In the genomic region with DNA sequence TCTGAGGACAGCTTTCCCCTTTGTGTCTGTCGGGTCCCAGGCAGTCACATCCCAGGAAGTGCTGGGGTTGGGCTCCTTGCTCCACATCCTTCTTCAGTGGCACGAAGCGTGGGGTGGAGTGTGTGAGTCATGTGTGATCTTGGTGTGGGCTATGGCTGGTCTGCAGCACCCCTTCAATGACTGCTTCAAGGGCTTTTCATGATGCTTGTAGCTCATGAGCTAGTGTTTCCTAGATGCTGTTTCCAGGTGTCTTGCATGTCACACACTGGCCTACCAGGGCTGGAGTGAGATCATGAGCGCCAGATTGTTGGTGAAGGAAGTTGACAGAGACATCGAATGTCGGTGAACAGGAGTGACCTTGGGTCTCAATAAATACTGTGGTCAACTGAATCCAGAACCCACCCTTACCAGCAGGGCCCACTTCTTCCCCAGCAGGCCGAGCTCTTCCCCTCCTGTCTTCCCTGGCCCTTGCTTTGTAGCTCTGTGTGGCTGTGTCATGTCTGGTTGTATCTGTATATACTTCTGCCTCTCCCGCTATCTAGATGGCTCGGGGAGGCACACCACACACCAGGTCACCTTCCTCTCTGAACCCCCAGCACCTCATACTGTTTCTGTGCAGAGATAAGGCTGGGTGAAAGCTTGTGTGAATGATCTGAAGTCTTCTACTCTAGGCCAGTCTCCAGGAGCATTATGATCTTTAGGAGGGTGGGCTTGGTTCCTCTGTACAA, we compare ENCODE assay signal across 14 cellular contexts. TPM values are rescaled to one million over a fixed set of nuclear protein-coding genes. Genes with fewer than 3 reads are reported as not detected.
A peak's percentile ranks its signal among the peaks of the same experiment; 100 is the strongest.
DNase-seq lines count a peak whose midpoint lies in the region; ATAC-seq and TF ChIP-seq lines count a peak whose summit lies in the region.
"Had no signal": no experiment of that assay in that cellular context is flagged by ENCODE, and none has a peak within 500 bp of the region (broad histone marks: within the 10 kb centered on the region; RNA-seq: fewer than 3 reads in every experiment).

No MANE protein-coding gene starts in this region.

- H3K4me1 Mint-ChIP-seq in activated naive CD4-positive, alpha-beta T cell treated with anti-CD3 and anti-CD28 coated beads for 36 hours (ENCODE audit: low read depth), result peaks cover 31% of the 10 kb centered on the region
- H3K4me1 Mint-ChIP-seq in activated CD8-positive, alpha-beta T cell treated with anti-CD3 and anti-CD28 coated beads for 36 hours (ENCODE audit: low read depth), result peaks cover 31% of the 10 kb centered on the region

- intact Hi-C loops in activated naive CD4-positive, alpha-beta T cell treated with anti-CD3 and anti-CD28 coated beads for 36 hours (cut with micrococcal nuclease), result loop anchor here (1.0 kb wide), 1 partner anchor 9 kb away; a partner anchor contains a TSS
- intact Hi-C loops in activated CD8-positive, alpha-beta T cell treated with anti-CD3 and anti-CD28 coated beads for 36 hours (cut with micrococcal nuclease), result no loop called here
- intact Hi-C loops in right cardiac atrium (cut with DNase I), result no loop called here

- H3K9me3 ChIP-seq in right cardiac atrium (ENCODE audit: control insufficient read depth, low read length), result no peaks in the 10 kb centered on the region
- H3K9me3 ChIP-seq: adrenal gland, prostate gland had no signal

- DNase-seq in activated naive CD4-positive, alpha-beta T cell treated with anti-CD3 and anti-CD28 coated beads for 36 hours, result peak; percentile 57
- DNase-seq in activated naive CD4-positive, alpha-beta T cell (lab: John Stamatoyannopoulos, UW), result no peak
- DNase-seq in activated CD8-positive, alpha-beta T cell treated with anti-CD3 and anti-CD28 coated beads for 36 hours, result peak; percentile 76
- peak; percentile 1 for DNase-seq in iPS-NIHi11 (ENCODE audit: low spot score)
- peak; percentile 64 for DNase-seq in stimulated activated naive CD8-positive, alpha-beta T cell treated with anti-CD3 and anti-CD28 coated beads, Interleukin-15, Interleukin-2, amounts not matched to agents 100 U/mL and 50 U/mL, for 24 hours
- no peak for DNase-seq in right cardiac atrium
- DNase-seq: activated B cell treated with CpG ODN at 0.5 μM for 24 hours, adrenal gland, cortex of kidney, NCI-H187 had no signal

- WGBS in right cardiac atrium, result 86% methylated on average over 9 of the region's 9 CpGs

- H3K36me3 Mint-ChIP-seq in activated naive CD4-positive, alpha-beta T cell treated with anti-CD3 and anti-CD28 coated beads for 36 hours (ENCODE audit: low read depth), result peaks cover 2% of the 10 kb centered on the region
- peaks cover 2% of the 10 kb centered on the region for H3K36me3 Mint-ChIP-seq in activated CD8-positive, alpha-beta T cell treated with anti-CD3 and anti-CD28 coated beads for 36 hours (ENCODE audit: low read depth)

- H3K9me3 Mint-ChIP-seq in activated naive CD4-positive, alpha-beta T cell treated with anti-CD3 and anti-CD28 coated beads for 36 hours, result no peaks in the 10 kb centered on the region
- no peaks in the 10 kb centered on the region for H3K9me3 Mint-ChIP-seq in activated CD8-positive, alpha-beta T cell treated with anti-CD3 and anti-CD28 coated beads for 36 hours
- H3K9me3 Mint-ChIP-seq: activated B cell treated with CpG ODN at 0.5 μM for 24 hours had no signal

- H3K4me3 ChIP-seq in right cardiac atrium (ENCODE audit: low read length), result no peak overlapping the region
- H3K4me3 ChIP-seq: adrenal gland, prostate gland had no signal

- no peaks in the 10 kb centered on the region for H3K27me3 Mint-ChIP-seq in activated naive CD4-positive, alpha-beta T cell treated with anti-CD3 and anti-CD28 coated beads for 36 hours (ENCODE audit: low read depth)
- peaks cover 1% of the 10 kb centered on the region for H3K27me3 Mint-ChIP-seq in activated CD8-positive, alpha-beta T cell treated with anti-CD3 and anti-CD28 coated beads for 36 hours
- H3K27me3 Mint-ChIP-seq: activated B cell treated with CpG ODN at 0.5 μM for 24 hours had no signal

- ATAC-seq in activated CD8-positive, alpha-beta T cell treated with anti-CD3 and anti-CD28 coated beads for 36 hours, result peak; percentile 76
- peak; percentile 91 for ATAC-seq in stimulated activated naive CD8-positive, alpha-beta T cell treated with anti-CD3 and anti-CD28 coated beads, Interleukin-15, Interleukin-2, amounts not matched to agents 100 U/mL and 50 U/mL, for 24 hours
- ATAC-seq in GM19463 (IDR thresholded peaks at IDR 0.05; ENCODE audit: unreplicated experiment) (no peak), GM19395 (IDR thresholded peaks at IDR 0.05; ENCODE audit: unreplicated experiment) (no peak), right cardiac atrium (no peak)

- no peak for TF ChIP-seq CTCF in activated CD8-positive, alpha-beta T cell treated with anti-CD3 and anti-CD28 coated beads for 36 hours (IDR thresholded peaks at IDR 0.05)

- POLR2A ChIA-PET in activated CD8-positive, alpha-beta T cell treated with anti-CD3 and anti-CD28 coated beads for 36 hours (lab: Charles Lee), result interaction anchor here (0.7 to 1.7 kb wide), 6 partner anchors 9 to 39 kb away, joined by 3 to 7 read pairs (median 3); a partner anchor contains a TSS

- no peak overlapping the region for H3K27ac ChIP-seq in right cardiac atrium (ENCODE audit: low read length)
- H3K27ac ChIP-seq: adrenal gland, prostate gland had no signal

- peak overlapping the region; percentile 89 for H3K27ac Mint-ChIP-seq in activated naive CD4-positive, alpha-beta T cell treated with anti-CD3 and anti-CD28 coated beads for 36 hours
- peak overlapping the region; percentile 88 for H3K27ac Mint-ChIP-seq in activated CD8-positive, alpha-beta T cell treated with anti-CD3 and anti-CD28 coated beads for 36 hours
- H3K27ac Mint-ChIP-seq: activated B cell treated with CpG ODN at 0.5 μM for 24 hours had no signal

- H3K27me3 ChIP-seq in right cardiac atrium (ENCODE audit: control insufficient read depth, insufficient read depth), result no peaks in the 10 kb centered on the region
- H3K27me3 ChIP-seq: adrenal gland had no signal

- H3K4me1 ChIP-seq in right cardiac atrium (ENCODE audit: control insufficient read depth, insufficient read depth, low read length), result no peaks in the 10 kb centered on the region
- H3K4me1 ChIP-seq: adrenal gland, prostate gland had no signal

- no peak overlapping the region for H3K4me3 Mint-ChIP-seq in activated naive CD4-positive, alpha-beta T cell treated with anti-CD3 and anti-CD28 coated beads for 36 hours
- peak overlapping the region; percentile 6 for H3K4me3 Mint-ChIP-seq in activated CD8-positive, alpha-beta T cell treated with anti-CD3 and anti-CD28 coated beads for 36 hours
- H3K4me3 Mint-ChIP-seq: activated B cell treated with CpG ODN at 0.5 μM for 24 hours had no signal

- CTCF ChIA-PET in activated naive CD4-positive, alpha-beta T cell treated with anti-CD3 and anti-CD28 coated beads for 36 hours (lab: Charles Lee), result interaction anchor here (0.8 to 1.6 kb wide), 4 partner anchors 11 to 27 kb away, joined by 4 to 5 read pairs (median 4); no protein-coding TSS in a partner anchor
- CTCF ChIA-PET in activated CD8-positive, alpha-beta T cell treated with anti-CD3 and anti-CD28 coated beads for 36 hours (lab: Charles Lee), result interaction anchor here (1.0 to 1.7 kb wide), 6 partner anchors 9 to 82 kb away, joined by 3 to 9 read pairs (median 8); a partner anchor contains a TSS

RNA-seq across cellular contexts. Expression of a gene that starts 3.8 kb away (rescaled TPM):
- 1 to 10 TPM; 2.7 to 2.8 TPM for total RNA-seq in activated naive CD4-positive, alpha-beta T cell treated with anti-CD3 and anti-CD28 coated beads for 36 hours
- total RNA-seq in activated CD8-positive, alpha-beta T cell treated with anti-CD3 and anti-CD28 coated beads for 36 hours, result 10 to 100 TPM in 1 of 2 experiments, 1 to 10 TPM in 1; 6.8 to 11.7 TPM
- 1 to 10 TPM; 3.8 to 8.3 (median 4.5) TPM for total RNA-seq in right cardiac atrium
- 7.4 TPM for polyA plus RNA-seq in right cardiac atrium

RNA-seq across cellular contexts. Expression of a gene that starts 9.5 kb away (rescaled TPM):
- 100 to 1,000 TPM; 103 to 104 TPM for total RNA-seq in activated naive CD4-positive, alpha-beta T cell treated with anti-CD3 and anti-CD28 coated beads for 36 hours
- 100 to 1,000 TPM; 143 to 150 TPM for total RNA-seq in activated CD8-positive, alpha-beta T cell treated with anti-CD3 and anti-CD28 coated beads for 36 hours
- total RNA-seq in right cardiac atrium, result 10 to 100 TPM; 60.0 to 71.5 (median 65.7) TPM
- polyA plus RNA-seq in right cardiac atrium, result 57.4 TPM

RNA-seq across cellular contexts. Expression of a gene that starts 27.5 kb away (rescaled TPM):
- 100 to 1,000 TPM; 245 to 267 TPM for total RNA-seq in activated naive CD4-positive, alpha-beta T cell treated with anti-CD3 and anti-CD28 coated beads for 36 hours
- total RNA-seq in activated CD8-positive, alpha-beta T cell treated with anti-CD3 and anti-CD28 coated beads for 36 hours, result 100 to 1,000 TPM; 233 to 238 TPM
- total RNA-seq in right cardiac atrium, result 1,000 to 10,000 TPM in 3 of 4 donors, 100 to 1,000 TPM in 1; 893 to 1,145 (median 1,032) TPM
- 2,498 TPM for polyA plus RNA-seq in right cardiac atrium

RNA-seq across cellular contexts. Expression of a gene that starts 40.0 kb away (rescaled TPM):
- 100 to 1,000 TPM; 167 TPM for total RNA-seq in activated naive CD4-positive, alpha-beta T cell treated with anti-CD3 and anti-CD28 coated beads for 36 hours
- 100 to 1,000 TPM; 218 TPM for total RNA-seq in activated CD8-positive, alpha-beta T cell treated with anti-CD3 and anti-CD28 coated beads for 36 hours
- total RNA-seq in right cardiac atrium, result 1 to 10 TPM in 3 of 4 donors, under 1 TPM in 1; 0.62 to 1.5 (median 1.1) TPM
- polyA plus RNA-seq in right cardiac atrium, result 1.3 TPM
- total RNA-seq: fibroblast of lung had no signal
- polyA plus RNA-seq: fibroblast of lung had no signal

Comparison
In these comparisons a context has a peak if more than half of its experiments do, and no peak if none do; other contexts are left out.
1. DNase-seq: peak in activated naive CD4-positive, alpha-beta T cell treated with anti-CD3 and anti-CD28 coated beads for 36 hours (single experiment), activated CD8-positive, alpha-beta T cell treated with anti-CD3 and anti-CD28 coated beads for 36 hours (single experiment), iPS-NIHi11 (single experiment) and stimulated activated naive CD8-positive, alpha-beta T cell treated with anti-CD3 and anti-CD28 coated beads, Interleukin-15, Interleukin-2, amounts not matched to agents 100 U/mL and 50 U/mL, for 24 hours (single experiment); none in activated naive CD4-positive, alpha-beta T cell (0 of 4) and right cardiac atrium (0 of 3).
2. ATAC-seq: peak in activated CD8-positive, alpha-beta T cell treated with anti-CD3 and anti-CD28 coated beads for 36 hours (single experiment) and stimulated activated naive CD8-positive, alpha-beta T cell treated with anti-CD3 and anti-CD28 coated beads, Interleukin-15, Interleukin-2, amounts not matched to agents 100 U/mL and 50 U/mL, for 24 hours (single experiment); none in GM19463 (single experiment), GM19395 (single experiment) and right cardiac atrium (0 of 2).